In the genomic region with DNA sequence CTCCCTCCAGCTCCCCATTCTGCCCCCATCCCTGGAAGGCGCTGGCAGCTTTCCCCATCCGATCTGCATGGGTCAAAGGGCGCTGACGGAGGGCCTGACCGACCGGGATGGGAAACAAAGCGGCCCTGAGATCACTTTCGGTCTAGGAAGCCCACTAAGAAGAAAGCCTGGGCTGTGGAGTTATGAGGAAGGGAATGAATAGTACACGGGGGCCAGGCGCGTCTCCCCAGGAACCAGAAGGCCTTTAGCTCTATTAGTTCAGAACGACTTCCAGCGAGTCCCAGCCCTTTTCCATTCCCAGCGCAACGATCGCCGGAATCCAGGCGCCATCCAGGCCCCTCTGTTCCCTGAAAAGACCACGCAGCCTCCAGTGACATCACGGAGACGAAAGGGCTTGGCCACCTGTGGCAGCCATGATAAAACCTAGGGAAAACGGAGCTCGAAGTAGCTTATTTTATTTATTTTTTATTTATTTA, we compare ENCODE assay signal across 8 cellular contexts.
DNase-seq lines count a peak whose midpoint lies in the region; ATAC-seq and TF ChIP-seq lines count a peak whose summit lies in the region.

No MANE protein-coding gene starts in this region.

- H3K9me3 ChIP-seq in iPS-18a (ENCODE audit: control insufficient read depth, low read depth, low read length) (peaks cover 7% of the 10 kb centered on the region), body of pancreas (no peaks in the 10 kb centered on the region)

- DNase-seq in activated CD8-positive, alpha-beta memory T cell treated with anti-CD3 and anti-CD28 coated beads, Interleukin-2, amount 10 ng/mL, durations not matched to agents 7 days and 5 days, result no peak
- DNase-seq in activated CD8-positive, alpha-beta memory T cell treated with anti-CD3 and anti-CD28 coated beads, Interleukin-2, amount 50 U/mL, for 48 hours, result no peak
- no peak for DNase-seq in activated CD8-positive, alpha-beta T cell treated with anti-CD3 and anti-CD28 coated beads, Interleukin-2, amount 10 ng/mL, durations not matched to agents 7 days and 5 days
- no peak for DNase-seq in stimulated activated naive CD8-positive, alpha-beta T cell treated with anti-CD3 and anti-CD28 coated beads, Interleukin-15, amount 100 ng/mL, for 72 hours
- DNase-seq in UCSD-AML1 (lab: John Stamatoyannopoulos, UW; ENCODE audit: unreplicated experiment) (no peak), DMS53 (lab: John Stamatoyannopoulos, UW) (no peak), body of pancreas (no peak)

- H3K36me3 Mint-ChIP-seq in activated CD8-positive, alpha-beta memory T cell treated with anti-CD3 and anti-CD28 coated beads, Interleukin-2, amount 10 ng/mL, durations not matched to agents 7 days and 5 days, result peaks cover 4% of the 10 kb centered on the region
- no peaks in the 10 kb centered on the region for H3K36me3 Mint-ChIP-seq in activated CD8-positive, alpha-beta T cell treated with anti-CD3 and anti-CD28 coated beads, Interleukin-2, amount 10 ng/mL, durations not matched to agents 7 days and 5 days (ENCODE audit: low read depth)

- POLR2A ChIA-PET in activated CD8-positive, alpha-beta T cell treated with anti-CD3 and anti-CD28 coated beads, Interleukin-2, amount 10 ng/mL, durations not matched to agents 7 days and 5 days (lab: Charles Lee), result no interaction called here

- CTCF ChIA-PET in activated CD8-positive, alpha-beta memory T cell treated with anti-CD3 and anti-CD28 coated beads, Interleukin-2, amount 10 ng/mL, durations not matched to agents 7 days and 5 days (lab: Charles Lee), result interaction anchor here (1.3 to 2.6 kb wide), 4 partner anchors 16 to 383 kb away, joined by 3 to 13 read pairs (median 8); partner anchors contain the start of gene ZNF782
- CTCF ChIA-PET in activated CD8-positive, alpha-beta T cell treated with anti-CD3 and anti-CD28 coated beads, Interleukin-2, amount 10 ng/mL, durations not matched to agents 7 days and 5 days (lab: Charles Lee), result interaction anchor here (1.0 to 2.1 kb wide), 7 partner anchors 15 to 381 kb away, joined by 3 to 9 read pairs (median 3); no protein-coding TSS in a partner anchor

- H3K27me3 ChIP-seq in iPS-18a (ENCODE audit: control insufficient read depth, insufficient read depth, low read length) (no peaks in the 10 kb centered on the region), body of pancreas (no peaks in the 10 kb centered on the region)

- intact Hi-C loops in body of pancreas (cut with DNase I), result no loop called here

- H3K9ac ChIP-seq in iPS-18a (ENCODE audit: low read length), result no peak overlapping the region

- no peak for ATAC-seq in activated CD8-positive, alpha-beta memory T cell treated with anti-CD3 and anti-CD28 coated beads, Interleukin-2, amount 10 ng/mL, durations not matched to agents 7 days and 5 days
- ATAC-seq in activated CD8-positive, alpha-beta T cell treated with anti-CD3 and anti-CD28 coated beads, Interleukin-2, amount 10 ng/mL, durations not matched to agents 7 days and 5 days, result no peak
- ATAC-seq in stimulated activated naive CD8-positive, alpha-beta T cell treated with anti-CD3 and anti-CD28 coated beads, Interleukin-15, amount 100 ng/mL, for 72 hours, result no peak
- ATAC-seq in body of pancreas, result no peak

- peak overlapping the region; percentile 88 for H3K4me3 Mint-ChIP-seq in activated CD8-positive, alpha-beta memory T cell treated with anti-CD3 and anti-CD28 coated beads, Interleukin-2, amount 10 ng/mL, durations not matched to agents 7 days and 5 days
- H3K4me3 Mint-ChIP-seq in activated CD8-positive, alpha-beta T cell treated with anti-CD3 and anti-CD28 coated beads, Interleukin-2, amount 10 ng/mL, durations not matched to agents 7 days and 5 days, result peak overlapping the region; percentile 91
- peak overlapping the region; percentile 88 to 92 for H3K4me3 Mint-ChIP-seq in stimulated activated naive CD8-positive, alpha-beta T cell treated with anti-CD3 and anti-CD28 coated beads, Interleukin-15, amount 100 ng/mL, for 72 hours

- TF ChIP-seq POLR2A in body of pancreas (IDR thresholded peaks at IDR 0.05), result no peak

- 64 to 77% methylated on average over 14 to 18 of the region's 23 CpGs for WGBS in body of pancreas, 2 donors

- H3K27ac Mint-ChIP-seq in activated CD8-positive, alpha-beta memory T cell treated with anti-CD3 and anti-CD28 coated beads, Interleukin-2, amount 10 ng/mL, durations not matched to agents 7 days and 5 days, result peak overlapping the region; percentile 92
- peak overlapping the region; percentile 78 for H3K27ac Mint-ChIP-seq in activated CD8-positive, alpha-beta T cell treated with anti-CD3 and anti-CD28 coated beads, Interleukin-2, amount 10 ng/mL, durations not matched to agents 7 days and 5 days
- H3K27ac Mint-ChIP-seq in stimulated activated naive CD8-positive, alpha-beta T cell treated with anti-CD3 and anti-CD28 coated beads, Interleukin-15, amount 100 ng/mL, for 72 hours, result peak overlapping the region; percentile 42 to 84

- H3K9me3 Mint-ChIP-seq in activated CD8-positive, alpha-beta memory T cell treated with anti-CD3 and anti-CD28 coated beads, Interleukin-2, amount 10 ng/mL, durations not matched to agents 7 days and 5 days (ENCODE audit: low read depth), result no peaks in the 10 kb centered on the region
- no peaks in the 10 kb centered on the region for H3K9me3 Mint-ChIP-seq in activated CD8-positive, alpha-beta T cell treated with anti-CD3 and anti-CD28 coated beads, Interleukin-2, amount 10 ng/mL, durations not matched to agents 7 days and 5 days (ENCODE audit: insufficient read depth)
- no peaks in the 10 kb centered on the region for H3K9me3 Mint-ChIP-seq in stimulated activated naive CD8-positive, alpha-beta T cell treated with anti-CD3 and anti-CD28 coated beads, Interleukin-15, amount 100 ng/mL, for 72 hours

- H3K4me1 Mint-ChIP-seq in activated CD8-positive, alpha-beta memory T cell treated with anti-CD3 and anti-CD28 coated beads, Interleukin-2, amount 10 ng/mL, durations not matched to agents 7 days and 5 days, result peaks cover 19% of the 10 kb centered on the region
- peaks cover 15% of the 10 kb centered on the region for H3K4me1 Mint-ChIP-seq in activated CD8-positive, alpha-beta T cell treated with anti-CD3 and anti-CD28 coated beads, Interleukin-2, amount 10 ng/mL, durations not matched to agents 7 days and 5 days (ENCODE audit: low read depth)
- peaks cover 18% of the 10 kb centered on the region for H3K4me1 Mint-ChIP-seq in stimulated activated naive CD8-positive, alpha-beta T cell treated with anti-CD3 and anti-CD28 coated beads, Interleukin-15, amount 100 ng/mL, for 72 hours

- H3K4me1 ChIP-seq in iPS-18a (ENCODE audit: control insufficient read depth, low read depth, low read length), result peaks cover 12% of the 10 kb centered on the region
- H3K4me1 ChIP-seq in body of pancreas, result peaks cover 10% of the 10 kb centered on the region

- TF ChIP-seq CTCF in body of pancreas (IDR thresholded peaks at IDR 0.05), result no peak

- no peaks in the 10 kb centered on the region for H3K36me3 ChIP-seq in iPS-18a (ENCODE audit: control insufficient read depth, low read depth, low read length)
- H3K36me3 ChIP-seq in body of pancreas (replicated peaks in 1 of 2; ENCODE audit: insufficient read depth in 1 of 2, low read depth in 2 of 2), result no peaks in the 10 kb centered on the region

- H3K27me3 Mint-ChIP-seq in activated CD8-positive, alpha-beta memory T cell treated with anti-CD3 and anti-CD28 coated beads, Interleukin-2, amount 10 ng/mL, durations not matched to agents 7 days and 5 days, result no peaks in the 10 kb centered on the region
- no peaks in the 10 kb centered on the region for H3K27me3 Mint-ChIP-seq in activated CD8-positive, alpha-beta T cell treated with anti-CD3 and anti-CD28 coated beads, Interleukin-2, amount 10 ng/mL, durations not matched to agents 7 days and 5 days (ENCODE audit: low read depth)
- no peaks in the 10 kb centered on the region for H3K27me3 Mint-ChIP-seq in stimulated activated naive CD8-positive, alpha-beta T cell treated with anti-CD3 and anti-CD28 coated beads, Interleukin-15, amount 100 ng/mL, for 72 hours

- H3K27ac ChIP-seq in iPS-18a (ENCODE audit: low read length) (no peak overlapping the region), body of pancreas (peak overlapping the region in 1 of 4 donors; percentile 86)

- H3K4me3 ChIP-seq in iPS-18a (ENCODE audit: low read length) (peak overlapping the region; percentile 76), body of pancreas (no peak overlapping the region)
